18 cellular contexts compared by ENCODE assay signal in genomic region chr1:65151641-65152040, GRCh38.
"Had no signal": no experiment of that assay in that cellular context is flagged by ENCODE, and none has a peak within 500 bp of the region (broad histone marks: within the 10 kb centered on the region; RNA-seq: fewer than 3 reads in every experiment).

No MANE protein-coding gene starts in this region.

- H3K36me3 Mint-ChIP-seq: activated CD4-positive, alpha-beta memory T cell treated with anti-CD3 and anti-CD28 coated beads for 36 hours; activated naive CD8-positive, alpha-beta T cell; memory B cell had no signal

- H3K4me3 Mint-ChIP-seq: activated CD4-positive, alpha-beta memory T cell treated with anti-CD3 and anti-CD28 coated beads for 36 hours; activated CD4-positive, alpha-beta T cell treated with anti-CD3 and anti-CD28 coated beads for 36 hours; activated naive CD8-positive, alpha-beta T cell; memory B cell; T-helper 1 cell treated with Interleukin-12 subunit alpha and Interleukin-12 subunit beta and Interleukin-4 antibody, amounts not matched to agents 30 μg/mL and 1 μg/mL, for 36 hours had no signal

- H3K27ac Mint-ChIP-seq: activated CD4-positive, alpha-beta memory T cell treated with anti-CD3 and anti-CD28 coated beads for 36 hours; activated CD4-positive, alpha-beta T cell treated with anti-CD3 and anti-CD28 coated beads for 36 hours; activated naive CD8-positive, alpha-beta T cell; activated T-helper 1 cell treated with anti-CD3 and anti-CD28 coated beads, Interleukin-12 subunit alpha, Interleukin-12 subunit beta, Interleukin-2, Interleukin-4 antibody, amounts not matched to agents 30 ng/mL and 10 ng/mL and 1 ng/mL, durations not matched to agents 14 hours and 24 hours and 36 hours; memory B cell; naive thymus-derived CD4-positive, alpha-beta T cell; neural progenitor cell; progenitor cell of endocrine pancreas; T-helper 1 cell treated with Interleukin-12 subunit alpha and Interleukin-12 subunit beta and Interleukin-4 antibody, amounts not matched to agents 30 μg/mL and 1 μg/mL, for 36 hours had no signal

- H3K27me3 ChIP-seq: vagina had no signal

- H3K9me3 Mint-ChIP-seq: activated CD4-positive, alpha-beta memory T cell treated with anti-CD3 and anti-CD28 coated beads for 36 hours; activated T-helper 1 cell treated with anti-CD3 and anti-CD28 coated beads, Interleukin-12 subunit alpha, Interleukin-12 subunit beta, Interleukin-2, Interleukin-4 antibody, amounts not matched to agents 30 ng/mL and 10 ng/mL and 1 ng/mL, durations not matched to agents 14 hours and 24 hours and 36 hours; memory B cell; neural progenitor cell; T-helper 1 cell treated with Interleukin-12 subunit alpha and Interleukin-12 subunit beta and Interleukin-4 antibody, amounts not matched to agents 30 μg/mL and 1 μg/mL, for 36 hours had no signal

- DNase-seq: activated CD4-positive, alpha-beta memory T cell treated with anti-CD3 and anti-CD28 coated beads for 36 hours; activated CD4-positive, alpha-beta T cell treated with anti-CD3 and anti-CD28 coated beads for 36 hours; activated T-cell treated with anti-CD3 and anti-CD28 coated beads for 4 hours; amygdala; kidney glomerular epithelial cell; naive thymus-derived CD4-positive, alpha-beta T cell; stimulated activated CD4-positive, alpha-beta T cell treated with anti-CD3 and anti-CD28 coated beads, Interleukin-2, amount 100 ng/mL, for 24 hours; stimulated activated naive CD8-positive, alpha-beta T cell treated with anti-CD3 and anti-CD28 coated beads, Interleukin-15, Interleukin-2, amounts not matched to agents 100 U/mL and 50 U/mL, for 24 hours; substantia nigra had no signal

- ATAC-seq: activated CD4-positive, alpha-beta T cell treated with anti-CD3 and anti-CD28 coated beads for 36 hours; naive thymus-derived CD4-positive, alpha-beta T cell; stimulated activated naive CD8-positive, alpha-beta T cell treated with anti-CD3 and anti-CD28 coated beads, Interleukin-15, Interleukin-2, amounts not matched to agents 100 U/mL and 50 U/mL, for 24 hours had no signal

- H3K9ac ChIP-seq: neural progenitor cell had no signal

- H3K4me3 ChIP-seq: neural progenitor cell, tibial nerve, vagina had no signal

- H3K36me3 ChIP-seq: neural progenitor cell, tibial nerve, vagina had no signal

- H3K9me3 ChIP-seq: tibial nerve, vagina had no signal

- H3K27ac ChIP-seq: epithelial cell of prostate, neural progenitor cell, tibial nerve, vagina had no signal
